6 cellular contexts compared by ENCODE assay signal in genomic region chr1:176043537-176043936, GRCh38.
"Had no signal": no experiment of that assay in that cellular context is flagged by ENCODE, and none has a peak within 500 bp of the region (broad histone marks: within the 10 kb centered on the region; RNA-seq: fewer than 3 reads in every experiment).

No MANE protein-coding gene starts in this region.

- H3K4me3 ChIP-seq: K562 had no signal

- H3K27ac ChIP-seq: HL-60 had no signal

- H3K4me3 Mint-ChIP-seq: IgD-negative memory B cell had no signal

- H3K27me3 Mint-ChIP-seq: IgD-negative memory B cell had no signal

- FAIRE-seq: HepG2, K562 had no signal

- ATAC-seq: HepG2, K562 had no signal

- DNase-seq: IMR-90, KBM-7 had no signal

- H3K27ac Mint-ChIP-seq: IgD-negative memory B cell had no signal

- H3K9me3 Mint-ChIP-seq: IgD-negative memory B cell had no signal
